8 cellular contexts compared by ENCODE assay signal in genomic region chr4:123505077-123505456, GRCh38.
A peak's percentile ranks its signal among the peaks of the same experiment; 100 is the strongest.
DNase-seq lines count a peak whose midpoint lies in the region; ATAC-seq and TF ChIP-seq lines count a peak whose summit lies in the region.

No MANE protein-coding gene starts in this region.

- H3K9me2 ChIP-seq in DOHH2 (replicated peaks; ENCODE audit: control insufficient read depth, low read length) = no peaks in the 10 kb centered on the region

- H3K36me3 Mint-ChIP-seq in mesothelial cell of epicardium = no peaks in the 10 kb centered on the region

- H3K4me1 Mint-ChIP-seq in mesothelial cell of epicardium = peaks cover 26% of the 10 kb centered on the region

- peak overlapping the region; percentile 28 for H3K4me3 ChIP-seq in DOHH2 (ENCODE audit: low read length)

- no peaks in the 10 kb centered on the region for H3F3A ChIP-seq in DOHH2 (ENCODE audit: control insufficient read depth, insufficient read depth)

- peak; percentile 6 for ATAC-seq in HG03432 (IDR thresholded peaks at IDR 0.05; ENCODE audit: unreplicated experiment)

- no peaks in the 10 kb centered on the region for H3K79me2 ChIP-seq in DOHH2 (ENCODE audit: control insufficient read depth, low read length)

- H3K4me1 ChIP-seq in DOHH2 (ENCODE audit: control insufficient read depth, low read length) = peaks cover 18% of the 10 kb centered on the region; the same call in 1 of the 2 replicates

- TF ChIP-seq CTCF in DOHH2 (IDR thresholded peaks at IDR 0.05; ENCODE audit: low read depth, low read length, poor library complexity, severe bottlenecking) (no peak), mesothelial cell of epicardium (IDR thresholded peaks at IDR 0.05; ENCODE audit: unreplicated experiment) (no peak), GM20000 (IDR thresholded peaks at IDR 0.05; ENCODE audit: extremely low read depth, missing control alignments) (no peak)

- DNase-seq in cerebellar cortex (ENCODE audit: low spot score) (peak; percentile 68), mesothelial cell of epicardium (ENCODE audit: low spot score in 2 of 2, unreplicated experiment in 2 of 2) (no peak), NOMO-1 treated with DMSO at 0.1 percent for 48 hours (lab: John Stamatoyannopoulos, UW; ENCODE audit: unreplicated experiment) (no peak), GM20000 (ENCODE audit: low spot score) (no peak), foreskin melanocyte (no peak), SIG-M5 treated with dmso at 0.1 percent for 504 hours (lab: John Stamatoyannopoulos, UW; ENCODE audit: unreplicated experiment) (no peak)

- no peaks in the 10 kb centered on the region for H3K27me3 Mint-ChIP-seq in mesothelial cell of epicardium (ENCODE audit: low read depth)

- H3K27me3 ChIP-seq in DOHH2 (ENCODE audit: control insufficient read depth, low read length) = peaks cover 14% of the 10 kb centered on the region

- peak overlapping the region; percentile 95 for H3K27ac Mint-ChIP-seq in mesothelial cell of epicardium

- no peaks in the 10 kb centered on the region for H3K36me3 ChIP-seq in DOHH2 (ENCODE audit: control insufficient read depth, low read length)

- H3K4me2 ChIP-seq in DOHH2 (ENCODE audit: low read length) = peak overlapping the region; percentile 52

- H3K4me3 Mint-ChIP-seq in mesothelial cell of epicardium = peak overlapping the region; percentile 80

- H3K9me3 ChIP-seq in DOHH2 (ENCODE audit: control insufficient read depth, insufficient read depth, low read length) = 0 out of 2 replicates have a peak, but pooled peaks cover 3% of the 10 kb centered on the region

- no peak overlapping the region for H3K27ac ChIP-seq in DOHH2 (ENCODE audit: low read depth, low read length)

- peaks cover 8% of the 10 kb centered on the region for H3K9me3 Mint-ChIP-seq in mesothelial cell of epicardium

- no peaks in the 10 kb centered on the region for H4K20me1 ChIP-seq in DOHH2 (ENCODE audit: control insufficient read depth, insufficient read depth, low read depth, low read length)
